ENCODE assay signal across 8 cellular contexts in genomic region chr3:142445816-142446254, GRCh38. TPM values are rescaled to one million over a fixed set of nuclear protein-coding genes. Genes with fewer than 3 reads are reported as not detected.
DNase-seq lines count a peak whose midpoint lies in the region; ATAC-seq, FAIRE-seq and TF ChIP-seq lines count a peak whose summit lies in the region.

No MANE protein-coding gene starts in this region.

- H3K27ac ChIP-seq in HepG2 (ENCODE audit: extremely low read length, insufficient read depth, low read length) (peak overlapping the region; percentile 0), substantia nigra (ENCODE audit: low read depth, low read length, poor library complexity, severe bottlenecking) (no peak overlapping the region)

- no TSS peak for BruUV-seq in Calu3 (replicated peaks; lab: Mats Ljungman, UMichigan)
- no TSS peak for BruUV-seq in HepG2 (replicated peaks; lab: Mats Ljungman, UMichigan)

- H3K4me2 ChIP-seq in HepG2 (ENCODE audit: low read depth, low read length) = peak overlapping the region; percentile 81

- FAIRE-seq in HepG2 (lab: Jason Lieb, UNC) = no peak

- H3K27me3 ChIP-seq in HepG2 (ENCODE audit: control insufficient read depth in 1 of 2, insufficient read depth in 2 of 2, low read length in 2 of 2) = peaks cover 0 to 4% of the 10 kb centered on the region in 2 experiments; a peak in 1 of 5 replicates

- no peak for DNase-seq in Calu3
- peak; percentile 16 for DNase-seq in HPDE6-E6E7 (ENCODE audit: extremely low spot score)
- DNase-seq in HepG2 (ENCODE audit: low spot score) = peak; percentile 12
- no peak for DNase-seq in GDM1 (lab: John Stamatoyannopoulos, UW)
- DNase-seq in substantia nigra (lab: John Stamatoyannopoulos, UW) = no peak
- no peak for DNase-seq in 8988T

- peak overlapping the region; percentile 99; the same call in 1 of the 2 replicates for H3K9ac ChIP-seq in HepG2 (ENCODE audit: insufficient read depth, low read depth, low read length)

- H2AFZ ChIP-seq in HepG2 (ENCODE audit: low read length) = no peak overlapping the region

- peak overlapping the region; percentile 81 for H3K4me3 Mint-ChIP-seq in Calu3 (ENCODE audit: low read depth, unreplicated experiment)
- peak overlapping the region; percentile 95 for H3K4me3 Mint-ChIP-seq in activated T-helper 17 cell treated with anti-CD3 and anti-CD28 coated beads, Interleukin-2, amount 50 U/mL, for 72 hours

- peak; percentile 47 for ATAC-seq in GM21381 (IDR thresholded peaks at IDR 0.05; ENCODE audit: unreplicated experiment)
- ATAC-seq in activated T-helper 17 cell treated with anti-CD3 and anti-CD28 coated beads, Interleukin-2, amount 50 U/mL, for 72 hours (replicated peaks) = peak; percentile 72
- ATAC-seq in HepG2 = no peak

- peak overlapping the region; percentile 87 for H3K27ac Mint-ChIP-seq in Calu3 (ENCODE audit: unreplicated experiment)
- peak overlapping the region; percentile 98 for H3K27ac Mint-ChIP-seq in activated T-helper 17 cell treated with anti-CD3 and anti-CD28 coated beads, Interleukin-2, amount 50 U/mL, for 72 hours

- H3K9me3 ChIP-seq in HepG2 (ENCODE audit: low read length) = no peaks in the 10 kb centered on the region

- peaks cover 20% of the 10 kb centered on the region for H3K4me1 Mint-ChIP-seq in Calu3 (ENCODE audit: low read depth, unreplicated experiment)
- H3K4me1 Mint-ChIP-seq in activated T-helper 17 cell treated with anti-CD3 and anti-CD28 coated beads, Interleukin-2, amount 50 U/mL, for 72 hours = peaks cover 27% of the 10 kb centered on the region

- peaks cover 55% of the 10 kb centered on the region for H3K79me2 ChIP-seq in HepG2 (ENCODE audit: insufficient read depth, low read length)

- peaks cover 22% of the 10 kb centered on the region for H3K36me3 Mint-ChIP-seq in Calu3 (ENCODE audit: insufficient read depth, unreplicated experiment)
- peaks cover 59% of the 10 kb centered on the region for H3K36me3 Mint-ChIP-seq in activated T-helper 17 cell treated with anti-CD3 and anti-CD28 coated beads, Interleukin-2, amount 50 U/mL, for 72 hours (ENCODE audit: low read depth)

- TF ChIP-seq CTCF in Calu3 (IDR thresholded peaks at IDR 0.05; ENCODE audit: unreplicated experiment) = no peak
- TF ChIP-seq CTCF in HepG2 (CRISPR knock-in tag; IDR thresholded peaks at IDR 0.05) = no peak

- in situ Hi-C loops in HepG2 (cut with HindIII; ENCODE audit: extremely low pct_ligation_motif_present, low pct_unique_long_range_greater_than_20kb) = no loop called here

- peaks cover 35% of the 10 kb centered on the region for H3K4me1 ChIP-seq in HepG2 (ENCODE audit: insufficient read depth, low read length)

- peaks cover 6% of the 10 kb centered on the region for H4K20me1 ChIP-seq in HepG2 (ENCODE audit: insufficient read depth, low read length)

- H3K27me3 Mint-ChIP-seq in Calu3 (ENCODE audit: unreplicated experiment) = no peaks in the 10 kb centered on the region
- H3K27me3 Mint-ChIP-seq in activated T-helper 17 cell treated with anti-CD3 and anti-CD28 coated beads, Interleukin-2, amount 50 U/mL, for 72 hours = no peaks in the 10 kb centered on the region

- TF ChIP-seq RAD21 in HepG2 (CRISPR knock-in tag; IDR thresholded peaks at IDR 0.05) = no peak

- no peak for TF ChIP-seq POLR2A in HepG2 (IDR thresholded peaks at IDR 0.05; ENCODE audit: insufficient read depth in 1 of 2, low read depth in 2 of 2, low read length in 2 of 2)

- H3K36me3 ChIP-seq in HepG2 (replicated peaks in 1 of 2; ENCODE audit: control insufficient read depth in 1 of 2, insufficient read depth in 2 of 2, low read length in 2 of 2) = peaks cover 0 to 4% of the 10 kb centered on the region in 2 experiments; a peak in 1 of 5 replicates

- POLR2A ChIA-PET in HepG2 (lab: Yijun Ruan, JAX) = no interaction called here

- TF ChIP-seq EP300 in HepG2 (IDR thresholded peaks at IDR 0.05; ENCODE audit: low read depth in 2 of 2, low read length in 2 of 2) (no peak), HepG2 (CRISPR knock-in tag; IDR thresholded peaks at IDR 0.05; ENCODE audit: borderline replicate concordance) (no peak)

- CTCF ChIA-PET in Calu3 (lab: Charles Lee) = interaction anchor here (0.5 to 0.6 kb wide), 2 partner anchors 34 to 47 kb away, joined by 3 to 5 read pairs; no protein-coding TSS in a partner anchor
- CTCF ChIA-PET in HepG2 (lab: Yijun Ruan, JAX; ENCODE audit: low intra/inter-chr PET ratio, low total read pairs) = no interaction called here

- H3K9me3 Mint-ChIP-seq in Calu3 (ENCODE audit: low read depth, unreplicated experiment) = no peaks in the 10 kb centered on the region
- H3K9me3 Mint-ChIP-seq in activated T-helper 17 cell treated with anti-CD3 and anti-CD28 coated beads, Interleukin-2, amount 50 U/mL, for 72 hours = no peaks in the 10 kb centered on the region

- intact Hi-C loops in Calu3 (cut with micrococcal nuclease; ENCODE audit: unreplicated experiment) = loop anchor here (1.0 kb wide), 1 partner anchor 45 kb away; no protein-coding TSS in a partner anchor
- intact Hi-C loops in HepG2 (cut with micrococcal nuclease; ENCODE audit: unreplicated experiment) = loop anchor here (10.0 kb wide), 1 partner anchor 129 kb away; the partner anchor contains the start of gene ATR

- peak overlapping the region; percentile 97 to 100 (median 99); a peak in 5 of 6 replicates for H3K4me3 ChIP-seq in HepG2 (replicated peaks in 1 of 3; ENCODE audit: insufficient read depth in 1 of 3, low read depth in 2 of 3, low read length in 3 of 3)

- WGBS in HepG2 (ENCODE audit: low lambda C conversion rate) = 60% methylated on average over 6 of the region's 6 CpGs

TF ChIP-seq in HepG2, 621 proteins besides CTCF, POLR2A, EP300 and RAD21 (continues in another document):
- TF ChIP-seq, protein P1, sequence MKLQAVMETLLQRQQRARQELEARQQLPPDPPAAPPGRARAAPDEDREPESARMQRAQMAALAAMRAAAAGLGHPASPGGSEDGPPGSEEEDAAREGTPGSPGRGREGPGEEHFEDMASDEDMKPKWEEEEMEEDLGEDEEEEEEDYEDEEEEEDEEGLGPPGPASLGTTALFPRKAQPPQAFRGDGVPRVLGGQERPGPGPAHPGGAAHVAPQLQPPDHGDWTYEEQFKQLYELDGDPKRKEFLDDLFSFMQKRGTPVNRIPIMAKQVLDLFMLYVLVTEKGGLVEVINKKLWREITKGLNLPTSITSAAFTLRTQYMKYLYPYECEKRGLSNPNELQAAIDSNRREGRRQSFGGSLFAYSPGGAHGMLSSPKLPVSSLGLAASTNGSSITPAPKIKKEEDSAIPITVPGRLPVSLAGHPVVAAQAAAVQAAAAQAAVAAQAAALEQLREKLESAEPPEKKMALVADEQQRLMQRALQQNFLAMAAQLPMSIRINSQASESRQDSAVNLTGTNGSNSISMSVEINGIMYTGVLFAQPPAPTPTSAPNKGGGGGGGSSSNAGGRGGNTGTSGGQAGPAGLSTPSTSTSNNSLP (IDR thresholded peaks at IDR 0.05; ENCODE audit: low read depth, low read length) = peak; percentile 13; the same call in 1 of the 2 replicates
- no peak for TF ChIP-seq BHLHE40 (IDR thresholded peaks at IDR 0.05; ENCODE audit: low read length)
- TF ChIP-seq IKZF5 (CRISPR knock-in tag; IDR thresholded peaks at IDR 0.05) = no peak
- no peak for TF ChIP-seq NFKB2 (CRISPR knock-in tag; IDR thresholded peaks at IDR 0.05; ENCODE audit: borderline replicate concordance)

RNA-seq across cellular contexts. Expression of gene XRN1, which starts 2.0 kb away (rescaled TPM):
- total RNA-seq in Calu3 (2022) = 59.7 and 64.1 TPM in 2 replicates
- 10 to 100 TPM; 51.4 to 94.3 TPM for total RNA-seq in activated T-helper 17 cell treated with anti-CD3 and anti-CD28 coated beads, Interleukin-2, amount 50 U/mL, for 72 hours
- 13.2 and 18.1 TPM in 2 replicates for total RNA-seq in HepG2 (2016; rRNA removed; fragmentation: Illumina TruSeq; extraction: Trizol)
- total RNA-seq in HepG2 (2016; cell fraction: cytosol; rRNA removed; fragmentation: Illumina TruSeq; extraction: Trizol; ENCODE audit: low read depth) = 4.5 and 8.0 TPM in 2 replicates
- 13.9 and 16.6 TPM in 2 replicates for total RNA-seq in HepG2 (2016; cell fraction: insoluble cytoplasmic fraction; rRNA removed; fragmentation: Illumina TruSeq; extraction: Trizol)
- total RNA-seq in HepG2 (2016; cell fraction: membrane; rRNA removed; fragmentation: Illumina TruSeq; extraction: Trizol) = 4.3 TPM in 2 replicates
- 39.7 and 42.2 TPM in 2 replicates for total RNA-seq in HepG2 (2016; cell fraction: nucleus; rRNA removed; fragmentation: Illumina TruSeq; extraction: Trizol)
- polyA plus RNA-seq in HepG2 (2011; rRNA removed) = 11.2 and 13.3 TPM in 2 replicates
- 1.7 and 3.0 TPM in 2 replicates for polyA plus RNA-seq in HepG2 (2011; cell fraction: cytosol; rRNA removed)
- 11.6 and 15.9 TPM in 2 replicates for polyA plus RNA-seq in HepG2 (2011; cell fraction: nucleus; rRNA removed)
- polyA plus RNA-seq in HepG2 (2012) = 9.1 and 10.4 TPM in 2 replicates
- polyA plus RNA-seq in HepG2 (2016; cell fraction: cytosol; fragmentation: Illumina TruSeq; extraction: Trizol; ENCODE audit: low read depth) = 0.18 and 0.20 TPM in 2 replicates
- 5.3 and 5.5 TPM in 2 replicates for polyA plus RNA-seq in HepG2 (2016; cell fraction: insoluble cytoplasmic fraction; fragmentation: Illumina TruSeq; extraction: Trizol; ENCODE audit: low read depth)
- 0.53 and 0.72 TPM in 2 replicates for polyA plus RNA-seq in HepG2 (2016; cell fraction: membrane; fragmentation: Illumina TruSeq; extraction: Trizol; ENCODE audit: low read depth)
- polyA plus RNA-seq in HepG2 (2016; cell fraction: nucleus; fragmentation: Illumina TruSeq; extraction: Trizol; ENCODE audit: insufficient read depth, low read depth) = 10.6 and 13.2 TPM in 2 replicates
- 13.8 and 13.9 TPM in 2 replicates for polyA minus RNA-seq in HepG2 (2011; rRNA and poly(A)+ RNA removed; ENCODE audit: low replicate concordance)
- polyA minus RNA-seq in HepG2 (2011; cell fraction: cytosol; rRNA and poly(A)+ RNA removed) = 20.5 and 24.2 TPM in 2 replicates
- 161 and 189 TPM in 2 replicates for polyA minus RNA-seq in HepG2 (2011; cell fraction: nucleus; rRNA and poly(A)+ RNA removed)

Comparison
In these comparisons a context has a peak if more than half of its experiments do, and no peak if none do; other contexts are left out.
1. DNase-seq: peak in HPDE6-E6E7 (single experiment) and HepG2 (single experiment); none in Calu3 (single experiment), GDM1 (single experiment), substantia nigra (0 of 49) and 8988T (single experiment).